12 cellular contexts compared by ENCODE assay signal in the genomic region with DNA sequence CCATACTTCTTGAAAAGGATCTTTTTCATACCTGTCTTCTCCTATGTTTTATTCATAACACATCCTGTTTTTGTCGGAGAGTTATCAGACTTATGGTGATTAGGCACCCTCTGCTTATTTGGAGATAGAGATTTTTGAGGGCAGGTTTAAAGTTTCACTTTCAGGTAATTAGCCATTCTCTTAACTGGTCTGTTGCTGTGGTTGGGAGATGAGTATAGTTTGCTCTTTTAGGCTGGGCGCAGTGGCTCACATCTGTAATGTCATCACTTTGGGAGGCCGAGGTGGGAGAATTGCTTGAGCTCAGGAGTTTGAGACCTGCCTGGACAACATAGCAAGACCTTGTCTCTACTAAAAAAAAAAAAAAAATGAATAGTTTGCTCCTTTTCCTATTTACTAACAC. TPM values are rescaled to one million over a fixed set of nuclear protein-coding genes. Genes with fewer than 3 reads are reported as not detected.
DNase-seq lines count a peak whose midpoint lies in the region; ATAC-seq lines count a peak whose summit lies in the region.
"Had no signal": no experiment of that assay in that cellular context is flagged by ENCODE, and none has a peak within 500 bp of the region (broad histone marks: within the 10 kb centered on the region; RNA-seq: fewer than 3 reads in every experiment).

No MANE protein-coding gene starts in this region.

- CTCF ChIA-PET in activated naive CD4-positive, alpha-beta T cell treated with anti-CD3 and anti-CD28 coated beads for 36 hours (lab: Charles Lee) = interaction anchor here (0.6 kb wide), 1 partner anchor 44 kb away, joined by 3 read pairs; no protein-coding TSS in a partner anchor

- DNase-seq in activated naive CD4-positive, alpha-beta T cell treated with Interleukin-2 at 50 U/mL for 16 hours = peak; percentile 20
- no peak for DNase-seq in activated naive CD4-positive, alpha-beta T cell treated with anti-CD3 and anti-CD28 coated beads for 36 hours
- DNase-seq in RPMI8226 = peak; percentile 57
- DNase-seq in stimulated activated effector memory CD8-positive, alpha-beta T cell treated with anti-CD3 and anti-CD28 coated beads, Interleukin-12 subunit alpha, Interleukin-12 subunit beta, amount 100 ng/mL, for 72 hours (ENCODE audit: low spot score in 2 of 2) = no peak
- DNase-seq in LoVo (ENCODE audit: low spot score) = no peak
- DNase-seq in NCI-H226 = no peak
- DNase-seq: dermis blood vessel endothelial cell, NCI-H2081 treated with DMSO at 0.1 percent for 48 hours, SJCRH30 had no signal

- ATAC-seq in HG02642 (IDR thresholded peaks at IDR 0.05; ENCODE audit: poor library complexity, unreplicated experiment) = peak; percentile 71
- peak; percentile 95 for ATAC-seq in stimulated activated effector memory CD8-positive, alpha-beta T cell treated with anti-CD3 and anti-CD28 coated beads, Interleukin-12 subunit alpha, Interleukin-12 subunit beta, amount 100 ng/mL, for 72 hours
- no peak for ATAC-seq in HG02938 (IDR thresholded peaks at IDR 0.05; ENCODE audit: unreplicated experiment)

- no peaks in the 10 kb centered on the region for H3K27me3 Mint-ChIP-seq in activated naive CD4-positive, alpha-beta T cell treated with anti-CD3 and anti-CD28 coated beads for 36 hours (ENCODE audit: low read depth)

- no peak overlapping the region for H3K27ac Mint-ChIP-seq in activated naive CD4-positive, alpha-beta T cell treated with anti-CD3 and anti-CD28 coated beads for 36 hours
- H3K27ac Mint-ChIP-seq in stimulated activated effector memory CD8-positive, alpha-beta T cell treated with anti-CD3 and anti-CD28 coated beads, Interleukin-12 subunit alpha, Interleukin-12 subunit beta, amount 100 ng/mL, for 72 hours = peak overlapping the region; percentile 66

- no peaks in the 10 kb centered on the region for H3K9me3 Mint-ChIP-seq in activated naive CD4-positive, alpha-beta T cell treated with anti-CD3 and anti-CD28 coated beads for 36 hours
- no peaks in the 10 kb centered on the region for H3K9me3 Mint-ChIP-seq in stimulated activated effector memory CD8-positive, alpha-beta T cell treated with anti-CD3 and anti-CD28 coated beads, Interleukin-12 subunit alpha, Interleukin-12 subunit beta, amount 100 ng/mL, for 72 hours

- intact Hi-C loops in activated naive CD4-positive, alpha-beta T cell treated with anti-CD3 and anti-CD28 coated beads for 36 hours (cut with micrococcal nuclease) = no loop called here

- no peaks in the 10 kb centered on the region for H3K4me1 Mint-ChIP-seq in activated naive CD4-positive, alpha-beta T cell treated with anti-CD3 and anti-CD28 coated beads for 36 hours (ENCODE audit: low read depth)
- peaks cover 6% of the 10 kb centered on the region for H3K4me1 Mint-ChIP-seq in stimulated activated effector memory CD8-positive, alpha-beta T cell treated with anti-CD3 and anti-CD28 coated beads, Interleukin-12 subunit alpha, Interleukin-12 subunit beta, amount 100 ng/mL, for 72 hours

- H3K4me3 Mint-ChIP-seq in activated naive CD4-positive, alpha-beta T cell treated with anti-CD3 and anti-CD28 coated beads for 36 hours = no peak overlapping the region
- H3K4me3 Mint-ChIP-seq in stimulated activated effector memory CD8-positive, alpha-beta T cell treated with anti-CD3 and anti-CD28 coated beads, Interleukin-12 subunit alpha, Interleukin-12 subunit beta, amount 100 ng/mL, for 72 hours = no peak overlapping the region

- H3K36me3 Mint-ChIP-seq in activated naive CD4-positive, alpha-beta T cell treated with anti-CD3 and anti-CD28 coated beads for 36 hours (ENCODE audit: low read depth) = peaks cover 64% of the 10 kb centered on the region
- peaks cover 100% of the 10 kb centered on the region for H3K36me3 Mint-ChIP-seq in stimulated activated effector memory CD8-positive, alpha-beta T cell treated with anti-CD3 and anti-CD28 coated beads, Interleukin-12 subunit alpha, Interleukin-12 subunit beta, amount 100 ng/mL, for 72 hours

RNA-seq across cellular contexts. Expression of a gene that starts 25.3 kb away (rescaled TPM):
- not detected for total RNA-seq in activated naive CD4-positive, alpha-beta T cell treated with anti-CD3 and anti-CD28 coated beads for 36 hours
- total RNA-seq: dermis blood vessel endothelial cell, SJCRH30, thoracic aorta had no signal

RNA-seq across cellular contexts. Expression of a gene that starts 26.7 kb away (rescaled TPM):
- 10 to 100 TPM; 92.3 to 94.6 TPM for total RNA-seq in activated naive CD4-positive, alpha-beta T cell treated with anti-CD3 and anti-CD28 coated beads for 36 hours

RNA-seq across cellular contexts. Expression of a gene that starts 30.9 kb away (rescaled TPM):
- 10 to 100 TPM; 29.3 to 31.0 TPM for total RNA-seq in activated naive CD4-positive, alpha-beta T cell treated with anti-CD3 and anti-CD28 coated beads for 36 hours

RNA-seq across cellular contexts. Expression of a gene that starts 40.2 kb away (rescaled TPM):
- under 1 TPM; 0.55 to 0.67 TPM for total RNA-seq in activated naive CD4-positive, alpha-beta T cell treated with anti-CD3 and anti-CD28 coated beads for 36 hours

RNA-seq across cellular contexts. Expression of a gene that starts 47.2 kb away (rescaled TPM):
- 10 to 100 TPM; 86.8 to 96.1 TPM for total RNA-seq in activated naive CD4-positive, alpha-beta T cell treated with anti-CD3 and anti-CD28 coated beads for 36 hours

Comparison
In these comparisons a context has a peak if more than half of its experiments do, and no peak if none do; other contexts are left out.
1. DNase-seq: peak in activated naive CD4-positive, alpha-beta T cell treated with Interleukin-2 at 50 U/mL for 16 hours (single experiment) and RPMI8226 (single experiment); none in activated naive CD4-positive, alpha-beta T cell treated with anti-CD3 and anti-CD28 coated beads for 36 hours (single experiment), stimulated activated effector memory CD8-positive, alpha-beta T cell treated with anti-CD3 and anti-CD28 coated beads, Interleukin-12 subunit alpha, Interleukin-12 subunit beta, amount 100 ng/mL, for 72 hours (0 of 2), LoVo (single experiment) and NCI-H226 (single experiment).